ENCODE assay signal across 8 cellular contexts in genomic region chr17:49548506-49549310, GRCh38. TPM values are rescaled to one million over a fixed set of nuclear protein-coding genes. Genes with fewer than 3 reads are reported as not detected.
DNase-seq lines count a peak whose midpoint lies in the region; ATAC-seq and TF ChIP-seq lines count a peak whose summit lies in the region.

No MANE protein-coding gene starts in this region.

- no peaks in the 10 kb centered on the region for H3K36me3 Mint-ChIP-seq in activated CD8-positive, alpha-beta T cell treated with anti-CD3 and anti-CD28 coated beads for 36 hours (ENCODE audit: low read depth)
- no peaks in the 10 kb centered on the region for H3K36me3 Mint-ChIP-seq in activated CD8-positive, alpha-beta T cell treated with anti-CD3 and anti-CD28 coated beads, Interleukin-2, amount 10 ng/mL, durations not matched to agents 7 days and 5 days (ENCODE audit: low read depth)

- H3K27me3 ChIP-seq in thoracic aorta (replicated peaks; ENCODE audit: insufficient read depth) = no peaks in the 10 kb centered on the region

- no peak overlapping the region for H3K27ac ChIP-seq in thoracic aorta

- peaks cover 0 to 14% of the 10 kb centered on the region in 2 donors for H3K4me1 ChIP-seq in thoracic aorta (ENCODE audit: control insufficient read depth in 1 of 2, low read depth in 2 of 2)

- TF ChIP-seq CTCF in activated CD8-positive, alpha-beta T cell treated with anti-CD3 and anti-CD28 coated beads for 36 hours (IDR thresholded peaks at IDR 0.05) = no peak
- peak; percentile 36 for TF ChIP-seq CTCF in thoracic aorta (IDR thresholded peaks at IDR 0.05)

- intact Hi-C loops in activated CD8-positive, alpha-beta T cell treated with anti-CD3 and anti-CD28 coated beads for 36 hours (cut with micrococcal nuclease) = no loop called here
- intact Hi-C loops in Right ventricle myocardium inferior (cut with DNase I) = loop anchor here (2.0 kb wide), 2 partner anchors 52 to 114 kb away; no protein-coding TSS in a partner anchor

- no peaks in the 10 kb centered on the region for H3K9me3 ChIP-seq in thoracic aorta

- H3K36me3 ChIP-seq in thoracic aorta = no peaks in the 10 kb centered on the region

- ATAC-seq in activated CD8-positive, alpha-beta T cell treated with anti-CD3 and anti-CD28 coated beads for 36 hours = peak; percentile 30
- no peak for ATAC-seq in activated CD8-positive, alpha-beta T cell treated with anti-CD3 and anti-CD28 coated beads, Interleukin-2, amount 10 ng/mL, durations not matched to agents 7 days and 5 days
- peak; percentile 80 for ATAC-seq in SK-N-SH treated with all-trans-retinoic acid at 6 μM for 48 hours
- ATAC-seq in Right ventricle myocardium inferior = peak; percentile 69
- no peak for ATAC-seq in thoracic aorta (ENCODE audit: insufficient number of reproducible peaks, low FRiP score, low read depth)
- no peak for ATAC-seq in HG03025 (IDR thresholded peaks at IDR 0.05; ENCODE audit: low FRiP score, unreplicated experiment)
- no peak for ATAC-seq in GM18511 (IDR thresholded peaks at IDR 0.05; ENCODE audit: unreplicated experiment)
- no peak for ATAC-seq in HG03565 (IDR thresholded peaks at IDR 0.05; ENCODE audit: unreplicated experiment)

- H3K4me3 ChIP-seq in thoracic aorta = no peak overlapping the region

- CTCF ChIA-PET in activated CD8-positive, alpha-beta T cell treated with anti-CD3 and anti-CD28 coated beads for 36 hours (lab: Charles Lee) = interaction anchor here (1.2 kb wide), 1 partner anchor 113 kb away, joined by 3 read pairs; no protein-coding TSS in a partner anchor
- CTCF ChIA-PET in activated CD8-positive, alpha-beta T cell treated with anti-CD3 and anti-CD28 coated beads, Interleukin-2, amount 10 ng/mL, durations not matched to agents 7 days and 5 days (lab: Charles Lee) = no interaction called here

- H3K27me3 Mint-ChIP-seq in activated CD8-positive, alpha-beta T cell treated with anti-CD3 and anti-CD28 coated beads for 36 hours = no peaks in the 10 kb centered on the region
- peaks cover 7% of the 10 kb centered on the region for H3K27me3 Mint-ChIP-seq in activated CD8-positive, alpha-beta T cell treated with anti-CD3 and anti-CD28 coated beads, Interleukin-2, amount 10 ng/mL, durations not matched to agents 7 days and 5 days (ENCODE audit: low read depth)

- H3K27ac Mint-ChIP-seq in activated CD8-positive, alpha-beta T cell treated with anti-CD3 and anti-CD28 coated beads for 36 hours = no peak overlapping the region
- no peak overlapping the region for H3K27ac Mint-ChIP-seq in activated CD8-positive, alpha-beta T cell treated with anti-CD3 and anti-CD28 coated beads, Interleukin-2, amount 10 ng/mL, durations not matched to agents 7 days and 5 days

- no peaks in the 10 kb centered on the region for H3K4me1 Mint-ChIP-seq in activated CD8-positive, alpha-beta T cell treated with anti-CD3 and anti-CD28 coated beads for 36 hours (ENCODE audit: low read depth)
- H3K4me1 Mint-ChIP-seq in activated CD8-positive, alpha-beta T cell treated with anti-CD3 and anti-CD28 coated beads, Interleukin-2, amount 10 ng/mL, durations not matched to agents 7 days and 5 days (ENCODE audit: low read depth) = peaks cover 1% of the 10 kb centered on the region

- no peak overlapping the region for H3K4me3 Mint-ChIP-seq in activated CD8-positive, alpha-beta T cell treated with anti-CD3 and anti-CD28 coated beads for 36 hours
- H3K4me3 Mint-ChIP-seq in activated CD8-positive, alpha-beta T cell treated with anti-CD3 and anti-CD28 coated beads, Interleukin-2, amount 10 ng/mL, durations not matched to agents 7 days and 5 days = no peak overlapping the region

- H3K9me3 Mint-ChIP-seq in activated CD8-positive, alpha-beta T cell treated with anti-CD3 and anti-CD28 coated beads for 36 hours = no peaks in the 10 kb centered on the region
- peaks cover 2% of the 10 kb centered on the region for H3K9me3 Mint-ChIP-seq in activated CD8-positive, alpha-beta T cell treated with anti-CD3 and anti-CD28 coated beads, Interleukin-2, amount 10 ng/mL, durations not matched to agents 7 days and 5 days (ENCODE audit: insufficient read depth)

- POLR2A ChIA-PET in activated CD8-positive, alpha-beta T cell treated with anti-CD3 and anti-CD28 coated beads for 36 hours (lab: Charles Lee) = no interaction called here
- POLR2A ChIA-PET in activated CD8-positive, alpha-beta T cell treated with anti-CD3 and anti-CD28 coated beads, Interleukin-2, amount 10 ng/mL, durations not matched to agents 7 days and 5 days (lab: Charles Lee) = no interaction called here

- DNase-seq in activated CD8-positive, alpha-beta T cell treated with anti-CD3 and anti-CD28 coated beads for 36 hours = peak; percentile 35
- no peak for DNase-seq in activated CD8-positive, alpha-beta T cell treated with anti-CD3 and anti-CD28 coated beads, Interleukin-2, amount 10 ng/mL, durations not matched to agents 7 days and 5 days
- peak; percentile 46 for DNase-seq in Right ventricle myocardium inferior (ENCODE audit: missing footprints)
- no peak for DNase-seq in thoracic aorta (ENCODE audit: low spot score)

TF ChIP-seq in SK-N-SH treated with all-trans-retinoic acid at 6 μM for 48 hours, 23 proteins besides CTCF, POLR2A, EP300 and RAD21:
- TF ChIP-seq RARB (CRISPR knock-in tag; IDR thresholded peaks at IDR 0.05) (no peak), TCF4 (CRISPR knock-in tag; IDR thresholded peaks at IDR 0.05; ENCODE audit: borderline replicate concordance) (no peak), PPARA (CRISPR knock-in tag; IDR thresholded peaks at IDR 0.05; ENCODE audit: borderline replicate concordance) (no peak), GLIS3 (CRISPR knock-in tag; IDR thresholded peaks at IDR 0.05) (no peak), SNAI2 (CRISPR knock-in tag; IDR thresholded peaks at IDR 0.05) (no peak), ZNF8 (CRISPR knock-in tag; IDR thresholded peaks at IDR 0.05) (no peak)

RNA-seq across cellular contexts. Expression of gene NXPH3, which starts 27.0 kb away (rescaled TPM):
- under 1 TPM; 0.20 to 0.29 TPM for total RNA-seq in activated CD8-positive, alpha-beta T cell treated with anti-CD3 and anti-CD28 coated beads for 36 hours
- not detected for total RNA-seq in activated CD8-positive, alpha-beta T cell treated with anti-CD3 and anti-CD28 coated beads, Interleukin-2, amount 10 ng/mL, durations not matched to agents 7 days and 5 days
- total RNA-seq in Right ventricle myocardium inferior (4.5 TPM), thoracic aorta (100 to 1,000 TPM in 1 of 2 donors, 10 to 100 TPM in 1; 61.7 to 131 TPM)

RNA-seq across cellular contexts. Expression of gene NGFR, which starts 53.6 kb away (rescaled TPM):
- total RNA-seq in activated CD8-positive, alpha-beta T cell treated with anti-CD3 and anti-CD28 coated beads for 36 hours = under 1 TPM in 1 of 2 experiments, not detected in 1; 0.09 TPM
- total RNA-seq in activated CD8-positive, alpha-beta T cell treated with anti-CD3 and anti-CD28 coated beads, Interleukin-2, amount 10 ng/mL, durations not matched to agents 7 days and 5 days = under 1 TPM in 1 of 2 experiments, not detected in 1; 0.11 TPM
- total RNA-seq in Right ventricle myocardium inferior (10.0 TPM), thoracic aorta (10 to 100 TPM; 13.9 to 22.5 TPM)

Comparison
In these comparisons a context has a peak if more than half of its experiments do, and no peak if none do; other contexts are left out.
1. ATAC-seq: peak in activated CD8-positive, alpha-beta T cell treated with anti-CD3 and anti-CD28 coated beads for 36 hours (single experiment), SK-N-SH treated with all-trans-retinoic acid at 6 μM for 48 hours (single experiment) and Right ventricle myocardium inferior (single experiment); none in activated CD8-positive, alpha-beta T cell treated with anti-CD3 and anti-CD28 coated beads, Interleukin-2, amount 10 ng/mL, durations not matched to agents 7 days and 5 days (single experiment), thoracic aorta (single experiment), HG03025 (single experiment), GM18511 (single experiment) and HG03565 (single experiment).
2. DNase-seq: peak in activated CD8-positive, alpha-beta T cell treated with anti-CD3 and anti-CD28 coated beads for 36 hours (single experiment) and Right ventricle myocardium inferior (single experiment); none in activated CD8-positive, alpha-beta T cell treated with anti-CD3 and anti-CD28 coated beads, Interleukin-2, amount 10 ng/mL, durations not matched to agents 7 days and 5 days (single experiment) and thoracic aorta (single experiment).
3. RNA of gene NXPH3, which starts 27.0 kb away (total RNA-seq): 61.7 to 131 TPM in thoracic aorta; 4.5 TPM in Right ventricle myocardium inferior (single experiment), 0.20 to 0.29 TPM in activated CD8-positive, alpha-beta T cell treated with anti-CD3 and anti-CD28 coated beads for 36 hours and not detected in activated CD8-positive, alpha-beta T cell treated with anti-CD3 and anti-CD28 coated beads, Interleukin-2, amount 10 ng/mL, durations not matched to agents 7 days and 5 days; every median in the first group is over 10 times any median in the second.